18 cellular contexts compared by ENCODE assay signal in genomic region chr13:20521388-20521787, GRCh38. TPM values are rescaled to one million over a fixed set of nuclear protein-coding genes. Genes with fewer than 3 reads are reported as not detected.
DNase-seq lines count a peak whose midpoint lies in the region; TF ChIP-seq lines count a peak whose summit lies in the region.
"Had no signal": no experiment of that assay in that cellular context is flagged by ENCODE, and none has a peak within 500 bp of the region (broad histone marks: within the 10 kb centered on the region; RNA-seq: fewer than 3 reads in every experiment).

No MANE protein-coding gene starts in this region.

- intact Hi-C loops in A673 (cut with micrococcal nuclease; ENCODE audit: unreplicated experiment) (no loop called here), dorsolateral prefrontal cortex (cut with DNase I) (loop anchor here (10.0 kb wide), 1 partner anchor 183 kb away; the partner anchor contains the start of gene IL17D (in 2 of the 2)), Calu3 (cut with micrococcal nuclease; ENCODE audit: unreplicated experiment) (no loop called here)

- no peak overlapping the region for H3K4me3 ChIP-seq in A673 (ENCODE audit: low read depth, low read length, poor library complexity, severe bottlenecking)
- no peak overlapping the region for H3K4me3 ChIP-seq in adipocyte (ENCODE audit: low read length)
- no peak overlapping the region for H3K4me3 ChIP-seq in liver (ENCODE audit: low read depth in 1 of 3, low read length in 3 of 3)
- H3K4me3 ChIP-seq in dorsolateral prefrontal cortex: no peak overlapping the region
- H3K4me3 ChIP-seq: PC-9, SJCRH30 had no signal

- no peak overlapping the region for H3K27ac ChIP-seq in A673 (ENCODE audit: low read depth, low read length, poor library complexity, severe bottlenecking)
- H3K27ac ChIP-seq in liver (ENCODE audit: low read depth in 1 of 2, low read length in 2 of 2): peak overlapping the region; percentile 78 to 89
- H3K27ac ChIP-seq in dorsolateral prefrontal cortex: peak overlapping the region in 17 of 59 donors; percentile 0 to 99 (median 23)
- H3K27ac ChIP-seq: HL-60, PC-9, SJCRH30 had no signal

- TF ChIP-seq CTCF in A673 (conservative IDR thresholded peaks at IDR 0.05; ENCODE audit: low read depth, low read length) (no peak), liver (IDR thresholded peaks at IDR 0.05; ENCODE audit: low read depth, low read length, missing input control) (no peak), dorsolateral prefrontal cortex (IDR thresholded peaks at IDR 0.05 in 54 of 56, conservative IDR thresholded peaks at IDR 0.05 in 2 of 56; ENCODE audit: low read depth in 1 of 56, partially characterized antibody in 56 of 56) (no peak), Calu3 (IDR thresholded peaks at IDR 0.05; ENCODE audit: unreplicated experiment) (no peak)

- 54% methylated on average over 2 of the region's 2 CpGs for WGBS in liver

- POLR2A ChIA-PET in A673 (lab: Charles Lee; ENCODE audit: low non-redundant PET): no interaction called here

- peaks cover 15% of the 10 kb centered on the region for H3K36me3 Mint-ChIP-seq in Calu3 (ENCODE audit: insufficient read depth, unreplicated experiment)

- no peaks in the 10 kb centered on the region for H3K27me3 Mint-ChIP-seq in Calu3 (ENCODE audit: unreplicated experiment)

- H3K4me1 ChIP-seq in A673 (ENCODE audit: insufficient read depth, low read length, poor library complexity, severe bottlenecking): peaks cover 10% of the 10 kb centered on the region
- peaks cover 13% of the 10 kb centered on the region for H3K4me1 ChIP-seq in adipocyte (ENCODE audit: control insufficient read depth, insufficient read depth, low read length)
- peaks cover 3 to 46% (median 33%) of the 10 kb centered on the region in 4 donors for H3K4me1 ChIP-seq in liver (ENCODE audit: control insufficient read depth in 4 of 4, insufficient read depth in 4 of 4, low read length in 3 of 4)
- H3K4me1 ChIP-seq: SJCRH30 had no signal

- BruUV-seq in A673 (replicated peaks; lab: Mats Ljungman, UMichigan) (no TSS peak), Calu3 (replicated peaks; lab: Mats Ljungman, UMichigan) (no TSS peak)

- no peak for TF ChIP-seq RAD21 in liver (IDR thresholded peaks at IDR 0.05)

- CTCF ChIA-PET in A673 (lab: Charles Lee) (no interaction called here), Calu3 (lab: Charles Lee) (interaction anchor here (0.5 to 0.8 kb wide), 2 partner anchors 81 to 1978 kb away, joined by 3 read pairs; no protein-coding TSS in a partner anchor)

- H3K9me3 ChIP-seq in A673 (ENCODE audit: low read depth, low read length, poor library complexity, severe bottlenecking): no peaks in the 10 kb centered on the region
- H3K9me3 ChIP-seq in adipocyte (ENCODE audit: control insufficient read depth, low read length): no peaks in the 10 kb centered on the region
- no peaks in the 10 kb centered on the region for H3K9me3 ChIP-seq in liver (ENCODE audit: control insufficient read depth in 4 of 4, low read length in 3 of 4)
- H3K9me3 ChIP-seq: SJCRH30 had no signal

- H3K27ac Mint-ChIP-seq in Calu3 (ENCODE audit: unreplicated experiment): no peak overlapping the region

- in situ Hi-C loops in KBM-7 (cut with MboI; ENCODE audit: low pct_unique_long_range_greater_than_20kb, low sequenced_read_pairs): no loop called here

- peaks cover 9% of the 10 kb centered on the region for H3K4me1 Mint-ChIP-seq in Calu3 (ENCODE audit: low read depth, unreplicated experiment)

- H3K4me3 Mint-ChIP-seq in Calu3 (ENCODE audit: low read depth, unreplicated experiment): no peak overlapping the region

- H3K9me3 Mint-ChIP-seq in Calu3 (ENCODE audit: low read depth, unreplicated experiment): no peaks in the 10 kb centered on the region

- DNase-seq in A673 (ENCODE audit: low spot score) (peak; percentile 61), KBM-7 (peak; percentile 40), adipocyte (ENCODE audit: low read depth) (peak; percentile 13), dorsolateral prefrontal cortex (no peak), Calu3 (no peak)
- DNase-seq in activated CD4-positive, alpha-beta T cell treated with anti-CD3 and anti-CD28 coated beads, Interleukin-2, amount 50 U/mL, for 48 hours: no peak
- DNase-seq: C1 segment of cervical spinal cord, DMS153, HCEC 1CT, KG1, NCI-H1105, NCI-H187, NCI-H446, NCI-H69, PC-9, SJCRH30 had no signal

- H3K36me3 ChIP-seq in A673 (ENCODE audit: insufficient read depth, low read length, poor library complexity, severe bottlenecking): no peaks in the 10 kb centered on the region
- no peaks in the 10 kb centered on the region for H3K36me3 ChIP-seq in adipocyte (ENCODE audit: control insufficient read depth, insufficient read depth, low read length, severe bottlenecking)
- H3K36me3 ChIP-seq in liver (ENCODE audit: control insufficient read depth in 4 of 4, insufficient read depth in 3 of 4, low read depth in 1 of 4, low read length in 3 of 4): no peaks in the 10 kb centered on the region
- H3K36me3 ChIP-seq: SJCRH30 had no signal

- no peaks in the 10 kb centered on the region for H3K27me3 ChIP-seq in A673 (replicated peaks; ENCODE audit: insufficient read depth, low read depth, low read length, poor library complexity)
- no peaks in the 10 kb centered on the region for H3K27me3 ChIP-seq in adipocyte (replicated peaks; ENCODE audit: control insufficient read depth, insufficient read depth, low read length)
- no peaks in the 10 kb centered on the region for H3K27me3 ChIP-seq in liver (ENCODE audit: control insufficient read depth in 4 of 4, insufficient read depth in 4 of 4, low read length in 3 of 4)
- no peaks in the 10 kb centered on the region for H3K27me3 ChIP-seq in dorsolateral prefrontal cortex
- H3K27me3 ChIP-seq: SJCRH30 had no signal

- H3K9ac ChIP-seq in adipocyte (ENCODE audit: low read length) (no peak overlapping the region), liver (ENCODE audit: low read depth in 1 of 2, low read length in 2 of 2) (no peak overlapping the region)

TF ChIP-seq in liver, 16 proteins besides CTCF, POLR2A, EP300 and RAD21:
- no peak for TF ChIP-seq NR2F2 (IDR thresholded peaks at IDR 0.05)
- no peak for TF ChIP-seq TAF1 (conservative IDR thresholded peaks at IDR 0.05)
- TF ChIP-seq ATF3 (IDR thresholded peaks at IDR 0.05): peak; percentile 13
- no peak for TF ChIP-seq JUND (IDR thresholded peaks at IDR 0.05)
- no peak for TF ChIP-seq SP1 (IDR thresholded peaks at IDR 0.05)
- TF ChIP-seq YY1 (IDR thresholded peaks at IDR 0.05): peak; percentile 71
- no peak for TF ChIP-seq REST (IDR thresholded peaks at IDR 0.05)
- TF ChIP-seq HNF4G (IDR thresholded peaks at IDR 0.05): no peak
- no peak for TF ChIP-seq HNF4A (conservative IDR thresholded peaks at IDR 0.05)
- TF ChIP-seq MAX (IDR thresholded peaks at IDR 0.05): no peak
- no peak for TF ChIP-seq FOXA2 (IDR thresholded peaks at IDR 0.05)

RNA-seq across cellular contexts. Expression of gene CRYL1, which starts 4.3 kb away (rescaled TPM):
- 5.9 and 9.9 TPM in 2 replicates for total RNA-seq in A673 (2021)
- total RNA-seq in liver: 100 to 1,000 TPM in 1 of 2 donors, 10 to 100 TPM in 1; 87.8 to 179 TPM
- polyA plus RNA-seq in liver: 100 to 1,000 TPM; 162 to 174 TPM
- total RNA-seq in dorsolateral prefrontal cortex: 100 to 1,000 TPM in 6 of 120 experiments, 10 to 100 TPM in 114; 41.1 to 127 (median 74.6) TPM
- 12.2 TPM in 2 replicates for total RNA-seq in Calu3 (2022)

RNA-seq across cellular contexts. Expression of gene IFT88, which starts 45.6 kb away (rescaled TPM):
- 19.4 and 23.2 TPM in 2 replicates for total RNA-seq in A673 (2021)
- total RNA-seq in liver: 10 to 100 TPM in 1 of 2 donors, 1 to 10 TPM in 1; 7.1 to 18.7 TPM
- 10 to 100 TPM in 1 of 2 donors, 1 to 10 TPM in 1; 7.5 to 13.5 TPM for polyA plus RNA-seq in liver
- total RNA-seq in dorsolateral prefrontal cortex: 10 to 100 TPM; 12.3 to 33.2 (median 21.1) TPM
- 11.0 and 13.6 TPM in 2 replicates for total RNA-seq in Calu3 (2022)

Comparison
In these comparisons a context has a peak if more than half of its experiments do, and no peak if none do; other contexts are left out.
1. DNase-seq: peak in A673 (single experiment), KBM-7 (single experiment) and adipocyte (single experiment); none in dorsolateral prefrontal cortex (0 of 10), activated CD4-positive, alpha-beta T cell treated with anti-CD3 and anti-CD28 coated beads, Interleukin-2, amount 50 U/mL, for 48 hours (0 of 2) and Calu3 (single experiment).
2. intact Hi-C loops: an anchor here in dorsolateral prefrontal cortex (10.0 kb wide); none called in A673 and Calu3.